In genomic region chr16:19115148-19116021, GRCh38 we compare ENCODE assay signal across 8 cellular contexts. TPM values are rescaled to one million over a fixed set of nuclear protein-coding genes. Genes with fewer than 3 reads are reported as not detected.
DNase-seq lines count a peak whose midpoint lies in the region; ATAC-seq and TF ChIP-seq lines count a peak whose summit lies in the region.
"Had no signal": no experiment of that assay in that cellular context is flagged by ENCODE, and none has a peak within 500 bp of the region (broad histone marks: within the 10 kb centered on the region; RNA-seq: fewer than 3 reads in every experiment).

No MANE protein-coding gene starts in this region.

- TF ChIP-seq CTCF in chondrocyte (IDR thresholded peaks at IDR 0.05) (no peak), right lobe of liver (IDR thresholded peaks at IDR 0.05) (no peak)

- H3K4me1 Mint-ChIP-seq in chondrocyte (ENCODE audit: low read depth) = peaks cover 59% of the 10 kb centered on the region
- peaks cover 15% of the 10 kb centered on the region for H3K4me1 Mint-ChIP-seq in activated naive CD4-positive, alpha-beta T cell treated with anti-CD3 and anti-CD28 coated beads, Interleukin-2, amount 10 ng/mL, durations not matched to agents 7 days and 5 days

- peak overlapping the region in 2 of 3 donors; percentile 86 to 92 for H3K27ac ChIP-seq in right lobe of liver
- peak overlapping the region; percentile 90 for H3K27ac ChIP-seq in subcutaneous abdominal adipose tissue (ENCODE audit: low read depth, low read length)

- H3K36me3 ChIP-seq in MG63 (peaks cover 42% of the 10 kb centered on the region), right lobe of liver (no peaks in the 10 kb centered on the region), subcutaneous abdominal adipose tissue (ENCODE audit: control insufficient read depth in 5 of 5, insufficient read depth in 5 of 5, low read length in 5 of 5) (peaks cover 0 to 21% (median 16%) of the 10 kb centered on the region in 5 donors)

- H3K27me3 ChIP-seq in MG63 (no peaks in the 10 kb centered on the region), right lobe of liver (no peaks in the 10 kb centered on the region), subcutaneous abdominal adipose tissue (ENCODE audit: control insufficient read depth in 5 of 5, insufficient read depth in 4 of 5, low read length in 5 of 5) (no peaks in the 10 kb centered on the region)

- peak overlapping the region in 3 of 5 donors; percentile 6 to 77 (median 71) for H3K9ac ChIP-seq in subcutaneous abdominal adipose tissue (ENCODE audit: low read length in 5 of 5)

- H3K4me1 ChIP-seq in right lobe of liver = peaks cover 0 to 62% (median 7%) of the 10 kb centered on the region in 4 donors
- H3K4me1 ChIP-seq in subcutaneous abdominal adipose tissue (ENCODE audit: control insufficient read depth in 5 of 5, insufficient read depth in 5 of 5, low read length in 5 of 5) = peaks cover 13 to 69% (median 60%) of the 10 kb centered on the region in 5 donors

- CTCF ChIA-PET in activated naive CD4-positive, alpha-beta T cell treated with anti-CD3 and anti-CD28 coated beads, Interleukin-2, amount 10 ng/mL, durations not matched to agents 7 days and 5 days (lab: Charles Lee) = no interaction called here

- peak overlapping the region; percentile 68 for H3K27ac Mint-ChIP-seq in chondrocyte (ENCODE audit: unreplicated experiment)
- no peak overlapping the region for H3K27ac Mint-ChIP-seq in activated naive CD4-positive, alpha-beta T cell treated with anti-CD3 and anti-CD28 coated beads, Interleukin-2, amount 10 ng/mL, durations not matched to agents 7 days and 5 days
- H3K27ac Mint-ChIP-seq: activated CD8-positive, alpha-beta T cell treated with anti-CD3 and anti-CD28 coated beads, Interleukin-2, amount 10 ng/mL, durations not matched to agents 7 days and 5 days had no signal

- H3K27me3 Mint-ChIP-seq in chondrocyte (ENCODE audit: low read depth) = no peaks in the 10 kb centered on the region
- peaks cover 70% of the 10 kb centered on the region for H3K27me3 Mint-ChIP-seq in activated naive CD4-positive, alpha-beta T cell treated with anti-CD3 and anti-CD28 coated beads, Interleukin-2, amount 10 ng/mL, durations not matched to agents 7 days and 5 days

- H3K4me3 Mint-ChIP-seq in chondrocyte (ENCODE audit: unreplicated experiment) = peak overlapping the region; percentile 83
- no peak overlapping the region for H3K4me3 Mint-ChIP-seq in activated naive CD4-positive, alpha-beta T cell treated with anti-CD3 and anti-CD28 coated beads, Interleukin-2, amount 10 ng/mL, durations not matched to agents 7 days and 5 days

- H3K4me3 ChIP-seq in MG63 (peak overlapping the region; percentile 60), right lobe of liver (peak overlapping the region; percentile 65 to 82 (median 77)), subcutaneous abdominal adipose tissue (ENCODE audit: low read depth in 1 of 5, low read length in 5 of 5) (peak overlapping the region in 4 of 5 donors; percentile 58 to 81 (median 76))

- DNase-seq in MG63 (no peak), chondrocyte (ENCODE audit: low spot score) (peak; percentile 93), right lobe of liver (no peak), NOMO-1 (lab: John Stamatoyannopoulos, UW; ENCODE audit: unreplicated experiment in 2 of 2) (no peak)
- DNase-seq in activated naive CD4-positive, alpha-beta T cell treated with anti-CD3 and anti-CD28 coated beads, Interleukin-2, amount 10 ng/mL, durations not matched to agents 7 days and 5 days = no peak
- DNase-seq: activated CD8-positive, alpha-beta T cell treated with anti-CD3 and anti-CD28 coated beads, Interleukin-2, amount 10 ng/mL, durations not matched to agents 7 days and 5 days had no signal

- H3K9me3 Mint-ChIP-seq in chondrocyte (ENCODE audit: low read depth) = no peaks in the 10 kb centered on the region
- no peaks in the 10 kb centered on the region for H3K9me3 Mint-ChIP-seq in activated naive CD4-positive, alpha-beta T cell treated with anti-CD3 and anti-CD28 coated beads, Interleukin-2, amount 10 ng/mL, durations not matched to agents 7 days and 5 days

- peaks cover 2% of the 10 kb centered on the region for H3K36me3 Mint-ChIP-seq in chondrocyte (ENCODE audit: low read depth)
- no peaks in the 10 kb centered on the region for H3K36me3 Mint-ChIP-seq in activated naive CD4-positive, alpha-beta T cell treated with anti-CD3 and anti-CD28 coated beads, Interleukin-2, amount 10 ng/mL, durations not matched to agents 7 days and 5 days

- no peaks in the 10 kb centered on the region for H3K9me3 ChIP-seq in MG63
- H3K9me3 ChIP-seq in right lobe of liver = no peaks in the 10 kb centered on the region
- no peaks in the 10 kb centered on the region for H3K9me3 ChIP-seq in subcutaneous abdominal adipose tissue (ENCODE audit: control insufficient read depth in 5 of 5, low read length in 5 of 5)

- intact Hi-C loops in right lobe of liver (cut with DNase I) = no loop called here

- no peak for TF ChIP-seq POLR2A in right lobe of liver (IDR thresholded peaks at IDR 0.05)

- 80% methylated on average over 1 of the region's 50 CpGs for WGBS in right lobe of liver (ENCODE audit: insufficient coverage, low coverage, low lambda C conversion rate, missing lambda C conversion rate)

- ATAC-seq in right lobe of liver (no peak), GM19397 (IDR thresholded peaks at IDR 0.05; ENCODE audit: unreplicated experiment) (no peak)

RNA-seq across cellular contexts. Expression of gene ITPRIPL2, which starts 1.6 kb away (rescaled TPM):
- 18.0 and 19.0 TPM in 2 replicates for total RNA-seq in MG63 (2014; rRNA removed; shearing (Covaris generic); ENCODE audit: low replicate concordance)
- total RNA-seq in chondrocyte = 64.1 to 65.3 TPM (median 65.0 TPM) in 3 replicates
- total RNA-seq in right lobe of liver = 10 to 100 TPM; 12.2 to 23.5 (median 17.7) TPM

RNA-seq across cellular contexts. Expression of gene COQ7, which starts 48.0 kb away (rescaled TPM):
- total RNA-seq in MG63 (2014; rRNA removed; shearing (Covaris generic); ENCODE audit: low replicate concordance) = 21.8 and 28.3 TPM in 2 replicates
- 19.2 to 20.7 TPM (median 20.6 TPM) in 3 replicates for total RNA-seq in chondrocyte
- 10 to 100 TPM in 3 of 6 experiments, 1 to 10 TPM in 3; 7.9 to 11.3 (median 9.9) TPM for total RNA-seq in right lobe of liver

RNA-seq across cellular contexts. Expression of gene SYT17, which starts 52.7 kb away (rescaled TPM):
- total RNA-seq in MG63 (2014; rRNA removed; shearing (Covaris generic); ENCODE audit: low replicate concordance) = not detected in 2 replicates
- total RNA-seq in chondrocyte = 0.46 to 0.97 TPM (median 0.60 TPM) in 3 replicates
- total RNA-seq in right lobe of liver = 10 to 100 TPM in 3 of 6 experiments, 1 to 10 TPM in 3; 8.2 to 14.1 (median 9.5) TPM
- total RNA-seq: activated CD8-positive, alpha-beta T cell treated with anti-CD3 and anti-CD28 coated beads, Interleukin-2, amount 10 ng/mL, durations not matched to agents 7 days and 5 days had no signal
